ENCODE assay signal across 8 cellular contexts in genomic region chr20:56247954-56248782, GRCh38. TPM values are rescaled to one million over a fixed set of nuclear protein-coding genes. Genes with fewer than 3 reads are reported as not detected.
DNase-seq lines count a peak whose midpoint lies in the region; ATAC-seq and TF ChIP-seq lines count a peak whose summit lies in the region.

MC3R (plus strand) TSS chr20:56248732; CDS start chr20:56248844, 112 bp downstream.

- no peaks in the 10 kb centered on the region for H3K36me3 Mint-ChIP-seq in activated T-cell treated with anti-CD3 and anti-CD28 coated beads, Interleukin-2, amount 50 U/mL, for 24 hours (ENCODE audit: low read depth)

- no peaks in the 10 kb centered on the region for H3K4me1 Mint-ChIP-seq in activated T-cell treated with anti-CD3 and anti-CD28 coated beads, Interleukin-2, amount 50 U/mL, for 24 hours (ENCODE audit: low read depth)

- CTCF ChIA-PET in A673 (lab: Charles Lee) = interaction anchor here (0.8 kb wide), 1 partner anchor 96 kb away, joined by 3 read pairs; no protein-coding TSS in a partner anchor

- H3K9me3 Mint-ChIP-seq in activated T-cell treated with anti-CD3 and anti-CD28 coated beads, Interleukin-2, amount 50 U/mL, for 24 hours = no peaks in the 10 kb centered on the region

- peaks cover 56% of the 10 kb centered on the region for H3K27me3 Mint-ChIP-seq in activated T-cell treated with anti-CD3 and anti-CD28 coated beads, Interleukin-2, amount 50 U/mL, for 24 hours

- intact Hi-C loops in A673 (cut with micrococcal nuclease; ENCODE audit: unreplicated experiment) = loop anchor here (2.0 to 5.0 kb wide), 2 partner anchors 97 to 1566 kb away; no protein-coding TSS in a partner anchor

- no peak within 1 kb of the TSS for H3K27ac Mint-ChIP-seq in activated T-cell treated with anti-CD3 and anti-CD28 coated beads, Interleukin-2, amount 50 U/mL, for 24 hours

- H3K27ac ChIP-seq in A673 (ENCODE audit: low read depth, low read length, poor library complexity, severe bottlenecking) (no peak within 1 kb of the TSS), foreskin keratinocyte (no peak within 1 kb of the TSS)

- no TSS peak for BruUV-seq in A673 (replicated peaks; lab: Mats Ljungman, UMichigan)

- H3K4me1 ChIP-seq in A673 (ENCODE audit: insufficient read depth, low read length, poor library complexity, severe bottlenecking) = no peaks in the 10 kb centered on the region
- no peaks in the 10 kb centered on the region for H3K4me1 ChIP-seq in foreskin keratinocyte

- H3K9me3 ChIP-seq in A673 (ENCODE audit: low read depth, low read length, poor library complexity, severe bottlenecking) = no peaks in the 10 kb centered on the region

- DNase-seq in A673 (ENCODE audit: low spot score) (peak; percentile 42), GM12865 (ENCODE audit: low read depth) (peak; percentile 65), NCI-H82 treated with DMSO at 0.1 percent for 48 hours (lab: John Stamatoyannopoulos, UW; ENCODE audit: unreplicated experiment) (peak; percentile 28), foreskin keratinocyte (peak in 1 of 2 donors; percentile 35), putamen (ENCODE audit: low spot score) (peak; percentile 34), activated gamma-delta T cell (lab: John Stamatoyannopoulos, UW) (no peak)
- peak; percentile 45 for DNase-seq in activated T-cell treated with anti-CD3 and anti-CD28 coated beads, Interleukin-2, amount 50 U/mL, for 24 hours

- H3K27me3 ChIP-seq in A673 (replicated peaks; ENCODE audit: insufficient read depth, low read depth, low read length, poor library complexity) (peaks cover 30% of the 10 kb centered on the region), foreskin keratinocyte (peaks cover 6% of the 10 kb centered on the region)

- ATAC-seq in HG03175 (IDR thresholded peaks at IDR 0.05; ENCODE audit: unreplicated experiment) (peak; percentile 72), foreskin keratinocyte (peak; percentile 73)

- no peak within 1 kb of the TSS for H3K4me3 ChIP-seq in A673 (ENCODE audit: low read depth, low read length, poor library complexity, severe bottlenecking)
- no peak within 1 kb of the TSS for H3K4me3 ChIP-seq in GM12865 (ENCODE audit: low read depth, low read length)

- peak; percentile 82 for TF ChIP-seq CTCF in A673 (conservative IDR thresholded peaks at IDR 0.05; ENCODE audit: low read depth, low read length)
- peak; percentile 78 for TF ChIP-seq CTCF in GM12865 (IDR thresholded peaks at IDR 0.05; ENCODE audit: insufficient read depth, low read depth, low read length, missing control alignments)
- TF ChIP-seq CTCF in foreskin keratinocyte (conservative IDR thresholded peaks at IDR 0.05) = peak; percentile 72

- no peaks in the 10 kb centered on the region for H3K36me3 ChIP-seq in A673 (ENCODE audit: insufficient read depth, low read length, poor library complexity, severe bottlenecking)

- POLR2A ChIA-PET in A673 (lab: Charles Lee; ENCODE audit: low non-redundant PET) = no interaction called here

- H3K4me3 Mint-ChIP-seq in activated T-cell treated with anti-CD3 and anti-CD28 coated beads, Interleukin-2, amount 50 U/mL, for 24 hours = no peak within 1 kb of the TSS

RNA-seq across cellular contexts. Expression of gene MC3R, which starts in this region (rescaled TPM):
- total RNA-seq in A673 (2021) (not detected in 2 replicates), foreskin keratinocyte (not detected in 2 replicates)
- not detected in 2 replicates for polyA plus RNA-seq in foreskin keratinocyte

Comparison
In these comparisons a context has a peak if more than half of its experiments do, and no peak if none do; other contexts are left out.
1. Peak in DNase-seq in A673; RNA of the gene not detected or under 1 TPM.
2. Peak in ATAC-seq in foreskin keratinocyte; RNA of the gene not detected or under 1 TPM.